In the genomic region with DNA sequence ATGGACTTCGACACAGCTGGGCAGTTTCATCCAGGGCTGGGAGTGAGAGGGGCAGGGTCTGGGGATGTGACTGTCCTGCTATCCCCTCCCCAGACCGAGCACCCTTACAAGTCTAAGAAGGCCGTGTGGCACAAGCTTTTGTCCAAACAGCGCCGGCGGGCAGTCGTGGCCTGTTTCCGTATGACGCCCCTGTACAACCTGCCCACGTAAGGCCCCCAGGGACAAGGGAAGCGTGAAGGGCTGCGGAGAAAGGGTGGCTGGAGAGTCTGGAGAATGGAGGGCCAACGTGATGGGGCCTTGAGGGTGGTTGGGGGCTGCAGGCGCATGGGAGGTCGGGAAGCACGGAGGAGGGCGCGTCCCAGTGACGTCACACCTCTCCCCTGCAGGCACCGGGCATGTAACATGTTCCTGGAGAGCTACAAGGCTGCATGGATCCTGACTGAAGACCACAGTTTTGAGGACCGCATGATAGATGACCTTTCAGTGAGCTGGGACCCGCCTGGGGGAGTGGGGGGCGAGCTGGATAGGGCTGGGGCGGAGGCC, we compare ENCODE assay signal across 26 cellular contexts.
DNase-seq lines count a peak whose midpoint lies in the region; ATAC-seq and TF ChIP-seq lines count a peak whose summit lies in the region.
"Had no signal": no experiment of that assay in that cellular context is flagged by ENCODE, and none has a peak within 500 bp of the region (broad histone marks: within the 10 kb centered on the region; RNA-seq: fewer than 3 reads in every experiment).

No MANE protein-coding gene starts in this region.

- H3K27me3 ChIP-seq in CD8-positive, alpha-beta T cell (ENCODE audit: insufficient read depth, low read length), result no peaks in the 10 kb centered on the region
- H3K27me3 ChIP-seq: BLaER1, ovary, right atrium auricular region had no signal

- peak; percentile 36 for DNase-seq in NCI-H146 (lab: John Stamatoyannopoulos, UW)
- DNase-seq in NCI-H146 treated with DMSO at 0.1 percent for 48 hours (lab: John Stamatoyannopoulos, UW; ENCODE audit: unreplicated experiment), result no peak
- no peak for DNase-seq in CD8-positive, alpha-beta T cell
- DNase-seq in WTC11 (ENCODE audit: low spot score), result no peak
- DNase-seq in naive B cell, result no peak
- no peak for DNase-seq in NCI-H1048 (lab: John Stamatoyannopoulos, UW)
- DNase-seq: activated T-cell treated with anti-CD3 and anti-CD28 coated beads, Interleukin-2, amount 50 U/mL, for 1 hour; cerebellar nuclear complex; heart right ventricle; left cardiac atrium; mesenchymal stem cell; MG63; NCI-H2029; ovary; SK-N-SH; stimulated activated CD4-positive, alpha-beta T cell treated with anti-CD3 and anti-CD28 coated beads, Interleukin-12 subunit alpha, Interleukin-12 subunit beta, amount 100 ng/mL, for 4 hours had no signal

- no peaks in the 10 kb centered on the region for H3K9me3 Mint-ChIP-seq in CD8-positive, alpha-beta T cell
- H3K9me3 Mint-ChIP-seq in WTC11, result no peaks in the 10 kb centered on the region
- H3K9me3 Mint-ChIP-seq in naive B cell, result peaks cover 0 to 4% (median 0%) of the 10 kb centered on the region in 7 donors
- H3K9me3 Mint-ChIP-seq: activated naive CD4-positive, alpha-beta T cell treated with anti-CD3 and anti-CD28 coated beads, Interleukin-2, amount 10 ng/mL, durations not matched to agents 7 days and 5 days; IgD-negative memory B cell; type B pancreatic cell had no signal

- no peak overlapping the region for H3K27ac ChIP-seq in CD8-positive, alpha-beta T cell (ENCODE audit: low read depth, low read length)
- H3K27ac ChIP-seq: BLaER1, epithelial cell of prostate, heart right ventricle, ovary, right atrium auricular region, RWPE1 had no signal

- peaks cover 3% of the 10 kb centered on the region for H3K4me1 Mint-ChIP-seq in CD8-positive, alpha-beta T cell (ENCODE audit: low read depth)
- 0 out of 2 replicates have a peak, but pooled peaks cover 2% of the 10 kb centered on the region for H3K4me1 Mint-ChIP-seq in WTC11
- H3K4me1 Mint-ChIP-seq in naive B cell, result peaks cover 0 to 4% (median 4%) of the 10 kb centered on the region in 3 donors

- H3K36me3 Mint-ChIP-seq in CD8-positive, alpha-beta T cell, result no peaks in the 10 kb centered on the region
- H3K36me3 Mint-ChIP-seq in WTC11, result peaks cover 19% of the 10 kb centered on the region
- H3K36me3 Mint-ChIP-seq in naive B cell, result no peaks in the 10 kb centered on the region
- H3K36me3 Mint-ChIP-seq: activated naive CD4-positive, alpha-beta T cell treated with anti-CD3 and anti-CD28 coated beads, Interleukin-2, amount 10 ng/mL, durations not matched to agents 7 days and 5 days; IgD-negative memory B cell; type B pancreatic cell had no signal

- ATAC-seq in CD8-positive, alpha-beta T cell, result peak; percentile 20
- ATAC-seq in WTC11 (no peak), naive B cell (ENCODE audit: low read depth in 2 of 2) (no peak), GM19455 (IDR thresholded peaks at IDR 0.05; ENCODE audit: unreplicated experiment) (no peak), GM18861 (IDR thresholded peaks at IDR 0.05; ENCODE audit: unreplicated experiment) (no peak)
- ATAC-seq: heart right ventricle, left cardiac atrium had no signal

- H3K27ac Mint-ChIP-seq in CD8-positive, alpha-beta T cell, result no peak overlapping the region
- peak overlapping the region; percentile 85 for H3K27ac Mint-ChIP-seq in WTC11
- peak overlapping the region in 3 of 6 donors; percentile 33 to 79 (median 65) for H3K27ac Mint-ChIP-seq in naive B cell
- H3K27ac Mint-ChIP-seq: activated naive CD4-positive, alpha-beta T cell treated with anti-CD3 and anti-CD28 coated beads, Interleukin-2, amount 10 ng/mL, durations not matched to agents 7 days and 5 days; IgD-negative memory B cell; type B pancreatic cell had no signal

- H3K4me1 ChIP-seq in CD8-positive, alpha-beta T cell (ENCODE audit: insufficient read depth, low read length), result no peaks in the 10 kb centered on the region
- H3K4me1 ChIP-seq: heart right ventricle, right atrium auricular region had no signal

- CTCF ChIA-PET in CD8-positive, alpha-beta T cell (lab: Charles Lee), result interaction anchor here (1.2 to 2.6 kb wide), 3 partner anchors 10 to 108 kb away, joined by 4 to 11 read pairs (median 5); no protein-coding TSS in a partner anchor
- CTCF ChIA-PET in WTC11 (lab: Charles Lee), result interaction anchor here (0.5 kb wide), 1 partner anchor 52 kb away, joined by 3 read pairs; no protein-coding TSS in a partner anchor

- no peak for TF ChIP-seq CTCF in CD8-positive, alpha-beta T cell (IDR thresholded peaks at IDR 0.05)
- TF ChIP-seq CTCF in WTC11 (IDR thresholded peaks at IDR 0.05), result no peak

- no peaks in the 10 kb centered on the region for H3K9me3 ChIP-seq in CD8-positive, alpha-beta T cell (ENCODE audit: low read length)
- H3K9me3 ChIP-seq: BLaER1, heart right ventricle, MG63, ovary, right atrium auricular region, SK-N-SH had no signal

- no peak overlapping the region for H3K4me3 ChIP-seq in CD8-positive, alpha-beta T cell (ENCODE audit: low read depth, low read length)
- H3K4me3 ChIP-seq: BLaER1, heart right ventricle, MG63, ovary, right atrium auricular region had no signal

- no peaks in the 10 kb centered on the region for H3K36me3 ChIP-seq in CD8-positive, alpha-beta T cell (ENCODE audit: insufficient read depth, low read length)
- H3K36me3 ChIP-seq: BLaER1, heart right ventricle, MG63, ovary, right atrium auricular region, WERI-Rb-1 had no signal

- intact Hi-C loops in CD8-positive, alpha-beta T cell (cut with DNase I, micrococcal nuclease), result no loop called here

- POLR2A ChIA-PET in CD8-positive, alpha-beta T cell (lab: Charles Lee), result no interaction called here
- POLR2A ChIA-PET in WTC11 (lab: Charles Lee), result no interaction called here

- peak overlapping the region; percentile 68 for H3K4me3 Mint-ChIP-seq in CD8-positive, alpha-beta T cell
- H3K4me3 Mint-ChIP-seq in WTC11 (no peak overlapping the region), naive B cell (peak overlapping the region in 5 of 8 donors; percentile 29 to 88 (median 37))
- H3K4me3 Mint-ChIP-seq: activated naive CD4-positive, alpha-beta T cell treated with anti-CD3 and anti-CD28 coated beads, Interleukin-2, amount 10 ng/mL, durations not matched to agents 7 days and 5 days; type B pancreatic cell had no signal

- H3K27me3 Mint-ChIP-seq in CD8-positive, alpha-beta T cell (ENCODE audit: low read depth), result peaks cover 3% of the 10 kb centered on the region
- H3K27me3 Mint-ChIP-seq in WTC11 (ENCODE audit: low read depth) (no peaks in the 10 kb centered on the region), naive B cell (peaks cover 5 to 47% (median 40%) of the 10 kb centered on the region in 3 donors)

TF ChIP-seq in WTC11, 78 proteins besides CTCF, POLR2A, EP300 and RAD21:
- TF ChIP-seq ZNF416 (CRISPR knock-in tag; IDR thresholded peaks at IDR 0.05), result no peak
- no peak for TF ChIP-seq GABPB1 (CRISPR knock-in tag; IDR thresholded peaks at IDR 0.05)
- TF ChIP-seq, protein P1, sequence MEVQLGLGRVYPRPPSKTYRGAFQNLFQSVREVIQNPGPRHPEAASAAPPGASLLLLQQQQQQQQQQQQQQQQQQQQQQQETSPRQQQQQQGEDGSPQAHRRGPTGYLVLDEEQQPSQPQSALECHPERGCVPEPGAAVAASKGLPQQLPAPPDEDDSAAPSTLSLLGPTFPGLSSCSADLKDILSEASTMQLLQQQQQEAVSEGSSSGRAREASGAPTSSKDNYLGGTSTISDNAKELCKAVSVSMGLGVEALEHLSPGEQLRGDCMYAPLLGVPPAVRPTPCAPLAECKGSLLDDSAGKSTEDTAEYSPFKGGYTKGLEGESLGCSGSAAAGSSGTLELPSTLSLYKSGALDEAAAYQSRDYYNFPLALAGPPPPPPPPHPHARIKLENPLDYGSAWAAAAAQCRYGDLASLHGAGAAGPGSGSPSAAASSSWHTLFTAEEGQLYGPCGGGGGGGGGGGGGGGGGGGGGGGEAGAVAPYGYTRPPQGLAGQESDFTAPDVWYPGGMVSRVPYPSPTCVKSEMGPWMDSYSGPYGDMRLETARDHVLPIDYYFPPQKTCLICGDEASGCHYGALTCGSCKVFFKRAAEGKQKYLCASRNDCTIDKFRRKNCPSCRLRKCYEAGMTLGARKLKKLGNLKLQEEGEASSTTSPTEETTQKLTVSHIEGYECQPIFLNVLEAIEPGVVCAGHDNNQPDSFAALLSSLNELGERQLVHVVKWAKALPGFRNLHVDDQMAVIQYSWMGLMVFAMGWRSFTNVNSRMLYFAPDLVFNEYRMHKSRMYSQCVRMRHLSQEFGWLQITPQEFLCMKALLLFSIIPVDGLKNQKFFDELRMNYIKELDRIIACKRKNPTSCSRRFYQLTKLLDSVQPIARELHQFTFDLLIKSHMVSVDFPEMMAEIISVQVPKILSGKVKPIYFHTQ (CRISPR knock-in tag; IDR thresholded peaks at IDR 0.05), result no peak
- TF ChIP-seq, protein P2, sequence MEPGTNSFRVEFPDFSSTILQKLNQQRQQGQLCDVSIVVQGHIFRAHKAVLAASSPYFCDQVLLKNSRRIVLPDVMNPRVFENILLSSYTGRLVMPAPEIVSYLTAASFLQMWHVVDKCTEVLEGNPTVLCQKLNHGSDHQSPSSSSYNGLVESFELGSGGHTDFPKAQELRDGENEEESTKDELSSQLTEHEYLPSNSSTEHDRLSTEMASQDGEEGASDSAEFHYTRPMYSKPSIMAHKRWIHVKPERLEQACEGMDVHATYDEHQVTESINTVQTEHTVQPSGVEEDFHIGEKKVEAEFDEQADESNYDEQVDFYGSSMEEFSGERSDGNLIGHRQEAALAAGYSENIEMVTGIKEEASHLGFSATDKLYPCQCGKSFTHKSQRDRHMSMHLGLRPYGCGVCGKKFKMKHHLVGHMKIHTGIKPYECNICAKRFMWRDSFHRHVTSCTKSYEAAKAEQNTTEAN (CRISPR knock-in tag; IDR thresholded peaks at IDR 0.05), result no peak
- TF ChIP-seq CREM (CRISPR knock-in tag; IDR thresholded peaks at IDR 0.05), result no peak
- TF ChIP-seq ZNF396 (CRISPR knock-in tag; IDR thresholded peaks at IDR 0.05; ENCODE audit: borderline replicate concordance), result no peak
